ENCODE assay signal across 17 cellular contexts in the genomic region with DNA sequence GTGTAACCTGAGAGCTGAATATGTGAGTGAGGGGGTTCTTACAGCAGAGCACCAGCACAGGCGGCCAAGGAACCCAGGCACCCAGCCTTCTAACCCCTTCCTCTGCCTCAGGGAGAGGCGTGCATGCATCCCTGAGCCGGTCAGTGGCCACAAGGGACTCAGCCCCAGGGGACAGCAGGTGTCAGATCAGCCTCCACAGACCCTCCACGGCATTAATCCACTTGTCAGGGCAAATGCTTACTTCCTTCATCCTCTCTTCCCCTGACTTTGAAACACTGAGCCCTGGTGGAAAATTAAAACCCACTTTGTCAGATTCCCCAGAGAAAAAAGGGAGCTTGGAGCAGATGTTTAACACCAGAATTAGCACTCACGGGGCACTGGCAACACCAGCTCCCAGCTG.
"Had no signal": no experiment of that assay in that cellular context is flagged by ENCODE, and none has a peak within 500 bp of the region (broad histone marks: within the 10 kb centered on the region; RNA-seq: fewer than 3 reads in every experiment).

No MANE protein-coding gene starts in this region.

- H3K4me3 ChIP-seq: mucosa of descending colon, psoas muscle, right lobe of liver, smooth muscle cell, thoracic aorta, upper lobe of right lung had no signal

- H3K27me3 ChIP-seq: right lobe of liver, upper lobe of right lung had no signal

- H3K27ac ChIP-seq: psoas muscle, right lobe of liver, thoracic aorta, upper lobe of right lung had no signal

- H3K4me1 ChIP-seq: psoas muscle, right lobe of liver, upper lobe of right lung had no signal

- ATAC-seq: activated naive CD8-positive, alpha-beta T cell treated with anti-CD3 and anti-CD28 coated beads, Interleukin-2, amount 50 U/mL, for 24 hours; activated T-cell treated with anti-CD3 and anti-CD28 coated beads, Interleukin-2, amount 50 U/mL, for 4 hours; mucosa of descending colon; psoas muscle; right lobe of liver; upper lobe of right lung had no signal

- H3K4me2 ChIP-seq: smooth muscle cell had no signal

- H3K9me3 ChIP-seq: mucosa of descending colon, psoas muscle, right lobe of liver, thoracic aorta, upper lobe of right lung had no signal

- H3K36me3 ChIP-seq: right lobe of liver, thoracic aorta, upper lobe of right lung had no signal

- DNase-seq: activated CD4-positive, alpha-beta T cell treated with anti-CD3 and anti-CD28 coated beads for 48 hours; activated CD4-positive, CD25-positive, alpha-beta regulatory T cell; activated CD8-positive, alpha-beta memory T cell treated with anti-CD3 and anti-CD28 coated beads, Interleukin-2, amount 50 U/mL, for 4 hours; activated naive CD4-positive, alpha-beta T cell treated with anti-CD3 and anti-CD28 coated beads, Interleukin-2, amount 10 ng/mL, durations not matched to agents 7 days and 5 days; activated naive CD8-positive, alpha-beta T cell treated with anti-CD3 and anti-CD28 coated beads, Interleukin-2, amount 50 U/mL, for 24 hours; activated T-cell treated with anti-CD3 and anti-CD28 coated beads, Interleukin-2, amount 50 U/mL, for 4 hours; anterior cingulate cortex; caudate nucleus; mesenchymal stem cell; mucosa of descending colon; naive B cell; psoas muscle; right lobe of liver; stimulated activated CD4-positive, alpha-beta T cell treated with anti-CD3 and anti-CD28 coated beads, Interleukin-4, amount 100 ng/mL, for 1 hour; upper lobe of right lung had no signal
